ENCODE assay signal across 8 cellular contexts in the genomic region with DNA sequence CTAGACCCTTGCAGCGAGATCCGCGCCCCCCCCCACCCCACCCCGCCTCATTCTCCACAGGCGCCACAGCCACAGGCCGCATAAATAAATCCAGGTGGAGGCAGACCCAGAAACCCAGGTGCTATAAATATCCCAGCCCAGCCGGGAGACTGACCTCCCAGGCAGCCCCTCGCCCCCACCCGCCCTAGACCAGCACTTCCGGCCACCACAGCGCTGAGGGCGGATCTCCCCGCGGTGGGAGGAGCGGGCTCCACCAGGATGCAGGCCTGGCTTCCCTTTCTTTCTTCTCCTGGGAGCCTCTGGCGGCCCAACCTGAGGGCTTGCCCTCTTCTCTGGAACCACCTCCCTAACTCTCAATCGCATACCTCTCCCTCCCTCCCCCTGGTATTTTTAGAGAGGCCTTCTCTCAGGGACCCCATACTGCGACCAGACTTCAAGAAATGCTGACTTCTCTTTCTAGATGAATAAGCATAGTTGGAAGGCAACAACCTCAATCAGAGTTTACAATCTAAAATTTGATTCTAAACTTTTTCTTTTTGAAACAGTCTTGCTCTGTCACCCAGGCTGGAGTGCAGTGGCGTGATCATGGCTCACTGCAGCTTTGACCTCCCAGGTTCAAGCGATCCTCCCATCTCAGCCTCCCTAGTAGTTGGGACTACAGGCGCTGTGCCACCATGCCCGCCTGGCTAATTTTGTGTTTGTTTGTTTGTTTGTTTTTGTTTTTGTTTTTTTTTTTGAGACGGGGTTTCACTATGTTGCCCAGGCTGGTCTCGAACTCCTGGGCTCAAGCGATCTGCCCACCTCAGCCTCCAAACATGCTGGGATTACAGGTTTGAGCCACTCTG. TPM values are rescaled to one million over a fixed set of nuclear protein-coding genes. Genes with fewer than 3 reads are reported as not detected.
DNase-seq lines count a peak whose midpoint lies in the region; ATAC-seq and TF ChIP-seq lines count a peak whose summit lies in the region.

No MANE protein-coding gene starts in this region.

- H3K27me3 ChIP-seq in adrenal gland (no peaks in the 10 kb centered on the region), WERI-Rb-1 (ENCODE audit: insufficient read depth, low read depth, severe bottlenecking) (no peaks in the 10 kb centered on the region)

- H3K36me3 ChIP-seq in adrenal gland (replicated peaks in 1 of 2) (no peaks in the 10 kb centered on the region), WERI-Rb-1 (no peaks in the 10 kb centered on the region)

- ATAC-seq in GM19023 (IDR thresholded peaks at IDR 0.05; ENCODE audit: unreplicated experiment) (peak; percentile 7), HG03442 (IDR thresholded peaks at IDR 0.05; ENCODE audit: unreplicated experiment) (peak; percentile 12), GM19467 (IDR thresholded peaks at IDR 0.05; ENCODE audit: unreplicated experiment) (no peak)

- intact Hi-C loops in adrenal gland (cut with DNase I), result loop anchor here in 1 of 2 donors (10.0 kb wide), 1 partner anchor 72 kb away; no protein-coding TSS in a partner anchor

- peak in 6 of 7 donors; percentile 41 to 75 (median 46) for DNase-seq in adrenal gland
- peak; percentile 62 for DNase-seq in iris pigment epithelial cell (ENCODE audit: low read depth)
- DNase-seq in stimulated activated CD8-positive, alpha-beta memory T cell treated with anti-CD3 and anti-CD28 coated beads, Interleukin-4, amount 100 ng/mL, for 48 hours, result peak; percentile 59
- no peak for DNase-seq in GM03348 (ENCODE audit: low spot score)
- no peak for DNase-seq in WERI-Rb-1

- TF ChIP-seq POLR2A in adrenal gland (IDR thresholded peaks at IDR 0.05), result no peak

- TF ChIP-seq CTCF in adrenal gland (IDR thresholded peaks at IDR 0.05) (no peak), WERI-Rb-1 (IDR thresholded peaks at IDR 0.05; ENCODE audit: low read depth, low read length) (no peak)

- H3K27ac ChIP-seq in adrenal gland, result peak overlapping the region in 4 of 5 donors; percentile 59 to 90 (median 76)
- H3K27ac ChIP-seq in WERI-Rb-1, result no peak overlapping the region

- H3K4me3 ChIP-seq in adrenal gland, result peak overlapping the region in 1 of 4 donors; percentile 54
- H3K4me3 ChIP-seq in WERI-Rb-1 (ENCODE audit: low read depth, low read length), result no peak overlapping the region

- 50 to 73% (median 61%) methylated on average over 19 to 25 of the region's 25 CpGs for WGBS in adrenal gland, 4 donors

- H3K9me3 ChIP-seq in adrenal gland (replicated peaks in 1 of 3) (no peaks in the 10 kb centered on the region), WERI-Rb-1 (ENCODE audit: severe bottlenecking) (peaks cover 8% of the 10 kb centered on the region)

- peaks cover 19 to 38% of the 10 kb centered on the region in 2 donors for H3K4me1 ChIP-seq in adrenal gland (replicated peaks in 1 of 2)

RNA-seq across cellular contexts. Expression of a gene that starts 55.0 kb away (rescaled TPM):
- 10 to 100 TPM; 29.7 to 74.7 (median 46.9) TPM for total RNA-seq in adrenal gland
- polyA plus RNA-seq in adrenal gland, result 100 to 1,000 TPM in 1 of 3 donors, 10 to 100 TPM in 2; 47.5 to 170 (median 90.4) TPM

Comparison
In these comparisons a context has a peak if more than half of its experiments do, and no peak if none do; other contexts are left out.
1. DNase-seq: peak in adrenal gland (6 of 7), iris pigment epithelial cell (single experiment) and stimulated activated CD8-positive, alpha-beta memory T cell treated with anti-CD3 and anti-CD28 coated beads, Interleukin-4, amount 100 ng/mL, for 48 hours (single experiment); none in GM03348 (single experiment) and WERI-Rb-1 (single experiment).